18 cellular contexts compared by ENCODE assay signal in the genomic region with DNA sequence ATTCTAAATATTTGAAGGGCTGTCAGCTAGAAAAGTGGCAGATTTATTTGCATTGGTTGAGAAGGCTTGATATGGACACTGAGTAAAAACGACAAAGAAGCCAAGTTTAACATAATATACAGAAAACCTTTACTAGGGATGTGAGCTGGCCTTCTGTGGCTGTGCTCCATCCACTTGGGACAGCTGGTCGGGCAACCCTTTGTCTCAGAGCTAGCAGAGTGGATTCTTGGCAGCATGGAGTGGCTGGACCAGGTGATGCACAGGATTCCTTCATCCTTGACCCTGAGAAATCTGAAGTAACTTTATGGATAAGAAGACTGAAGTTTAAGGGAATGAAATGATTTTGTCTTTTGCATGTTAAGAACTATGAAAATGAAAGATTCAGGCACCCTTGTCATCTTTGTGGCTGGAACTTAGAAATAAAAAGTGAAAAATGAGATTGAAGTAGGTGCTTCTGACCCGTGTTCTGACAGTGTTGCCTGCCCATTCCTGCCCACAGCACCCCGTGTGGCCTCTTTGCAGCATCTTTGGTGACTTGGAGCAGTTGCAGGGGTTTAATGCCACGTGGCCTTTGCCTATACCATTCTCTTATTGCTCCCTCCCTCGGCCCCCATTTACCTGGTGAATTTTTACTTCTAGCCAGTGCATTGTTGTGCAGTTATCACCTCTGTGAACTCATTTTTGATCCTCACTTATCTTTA. TPM values are rescaled to one million over a fixed set of nuclear protein-coding genes. Genes with fewer than 3 reads are reported as not detected.
DNase-seq lines count a peak whose midpoint lies in the region; ATAC-seq and TF ChIP-seq lines count a peak whose summit lies in the region.
"Had no signal": no experiment of that assay in that cellular context is flagged by ENCODE, and none has a peak within 500 bp of the region (broad histone marks: within the 10 kb centered on the region; RNA-seq: fewer than 3 reads in every experiment).

No MANE protein-coding gene starts in this region.

- TF ChIP-seq CTCF in left lung (IDR thresholded peaks at IDR 0.05) = no peak

- DNase-seq in NCI-H2029 treated with DMSO at 0.1 percent for 48 hours (lab: John Stamatoyannopoulos, UW) (peak; percentile 22), NCI-H2029 (lab: John Stamatoyannopoulos, UW) (no peak), G401 (ENCODE audit: low spot score) (peak; percentile 61), NCI-H524 (lab: John Stamatoyannopoulos, UW) (peak; percentile 53 to 74), left lung (no peak), SIG-M5 (lab: John Stamatoyannopoulos, UW) (no peak)
- no peak for DNase-seq in NK-92 treated with Interleukin-12 subunit alpha and Interleukin-12 subunit beta, amount 100 ng/mL, for 24 hours (lab: John Stamatoyannopoulos, UW)
- DNase-seq: 8988T, brain microvascular endothelial cell, EL, NCI-H1105 treated with DMSO at 0.1 percent for 48 hours, NCI-H446, nephron progenitor cell, PC-9, SK-N-SH, trophoblast cell had no signal

- no peak overlapping the region for H3K4me3 ChIP-seq in left lung
- H3K4me3 ChIP-seq: K562, PC-9 had no signal

- no peak overlapping the region for H3K27ac ChIP-seq in left lung
- H3K27ac ChIP-seq: brain microvascular endothelial cell, PC-9 had no signal

- H3K36me3 ChIP-seq in left lung = no peaks in the 10 kb centered on the region
- H3K36me3 ChIP-seq: brain microvascular endothelial cell had no signal

- intact Hi-C loops in left lung (cut with DNase I) = no loop called here

- ATAC-seq in left lung (peak; percentile 76), HG03439 (IDR thresholded peaks at IDR 0.05; ENCODE audit: unreplicated experiment) (no peak)
- ATAC-seq: K562 had no signal

- peaks cover 0 to 30% of the 10 kb centered on the region in 2 donors for H3K4me1 ChIP-seq in left lung

- in situ Hi-C loops in G401 (cut with HindIII; ENCODE audit: low sequenced_read_pairs) = no loop called here

- no peaks in the 10 kb centered on the region for H3K27me3 ChIP-seq in left lung
- H3K27me3 ChIP-seq: brain microvascular endothelial cell had no signal

- H3K9me3 ChIP-seq in left lung = no peaks in the 10 kb centered on the region
- H3K9me3 ChIP-seq: SK-N-SH had no signal

RNA-seq across cellular contexts. Expression of a gene that starts 32.6 kb away (rescaled TPM):
- total RNA-seq in G401 (2014; rRNA removed; shearing (Covaris generic)) = under 0.01 and 0.10 TPM in 2 replicates
- 10 to 100 TPM; 10.3 to 15.0 TPM for total RNA-seq in left lung

Comparison
In these comparisons a context has a peak if more than half of its experiments do, and no peak if none do; other contexts are left out.
1. DNase-seq: peak in NCI-H2029 treated with DMSO at 0.1 percent for 48 hours (single experiment), G401 (single experiment) and NCI-H524 (2 of 2); none in NCI-H2029 (single experiment), left lung (0 of 2), SIG-M5 (single experiment) and NK-92 treated with Interleukin-12 subunit alpha and Interleukin-12 subunit beta, amount 100 ng/mL, for 24 hours (single experiment).
2. RNA of a gene that starts 32.6 kb away (total RNA-seq): 10.3 to 15.0 TPM in left lung; under 0.01 to 0.10 TPM in G401; every median in the first group is over 10 times any median in the second.